ENCODE assay signal across 23 cellular contexts in genomic region chr20:35756404-35756803, GRCh38. TPM values are rescaled to one million over a fixed set of nuclear protein-coding genes. Genes with fewer than 3 reads are reported as not detected.
DNase-seq lines count a peak whose midpoint lies in the region; ATAC-seq, FAIRE-seq and TF ChIP-seq lines count a peak whose summit lies in the region.
"Had no signal": no experiment of that assay in that cellular context is flagged by ENCODE, and none has a peak within 500 bp of the region (broad histone marks: within the 10 kb centered on the region; RNA-seq: fewer than 3 reads in every experiment).

No MANE protein-coding gene starts in this region.

- H2AFZ ChIP-seq in HepG2 (ENCODE audit: low read length), result no peak overlapping the region
- H2AFZ ChIP-seq: GM23338 had no signal

- CTCF ChIA-PET in HepG2 (lab: Yijun Ruan, JAX; ENCODE audit: low intra/inter-chr PET ratio, low total read pairs), result no interaction called here

- FAIRE-seq in HepG2 (lab: Jason Lieb, UNC), result no peak
- FAIRE-seq: A204.1, D721Med, GM12878, GM18507 had no signal

- DNase-seq in HepG2 (ENCODE audit: low spot score) (no peak), right lobe of liver (no peak), mesenteric fat pad (ENCODE audit: low spot score) (peak; percentile 6), upper lobe of left lung (no peak)
- DNase-seq in activated CD4-positive, alpha-beta T cell treated with anti-CD3 and anti-CD28 coated beads, Interleukin-2, amount 10 ng/mL, durations not matched to agents 24 days and 14 days, result no peak
- DNase-seq: CD4-positive, alpha-beta T cell; CD8-positive, alpha-beta memory T cell; DMS 273 treated with DMSO at 0.1 percent for 48 hours; DMS79; EL; GDM1; H9; HFFc6 had no signal

- H3K36me3 Mint-ChIP-seq in activated CD4-positive, alpha-beta T cell treated with anti-CD3 and anti-CD28 coated beads, Interleukin-2, amount 10 ng/mL, durations not matched to agents 24 days and 14 days (ENCODE audit: low read depth), result no peaks in the 10 kb centered on the region
- H3K36me3 Mint-ChIP-seq: CD8-positive, alpha-beta memory T cell had no signal

- H3K27me3 ChIP-seq in HepG2 (ENCODE audit: control insufficient read depth in 1 of 2, insufficient read depth in 2 of 2, low read length in 2 of 2) (peaks cover 0 to 17% of the 10 kb centered on the region in 2 experiments; a peak in 1 of 5 replicates), right lobe of liver (no peaks in the 10 kb centered on the region), upper lobe of left lung (no peaks in the 10 kb centered on the region)
- H3K27me3 ChIP-seq: BLaER1 had no signal

- H3K79me2 ChIP-seq in HepG2 (ENCODE audit: insufficient read depth, low read length), result no peaks in the 10 kb centered on the region

- no peaks in the 10 kb centered on the region for H4K20me1 ChIP-seq in HepG2 (ENCODE audit: insufficient read depth, low read length)
- H4K20me1 ChIP-seq: BLaER1 had no signal

- WGBS in HepG2 (ENCODE audit: low lambda C conversion rate), result 65% methylated on average over 4 of the region's 4 CpGs
- WGBS in right lobe of liver (ENCODE audit: insufficient coverage, low coverage, low lambda C conversion rate, missing lambda C conversion rate), result 91% methylated on average over 4 of the region's 4 CpGs
- WGBS in upper lobe of left lung, 2 donors, result 88 to 93% methylated on average over 4 of the region's 4 CpGs

- H3K9me3 ChIP-seq in HepG2 (ENCODE audit: low read length), result no peaks in the 10 kb centered on the region
- no peaks in the 10 kb centered on the region for H3K9me3 ChIP-seq in right lobe of liver
- no peaks in the 10 kb centered on the region for H3K9me3 ChIP-seq in upper lobe of left lung
- H3K9me3 ChIP-seq: BLaER1 had no signal

- intact Hi-C loops in HepG2 (cut with micrococcal nuclease; ENCODE audit: unreplicated experiment), result no loop called here
- intact Hi-C loops in right lobe of liver (cut with DNase I), result no loop called here
- intact Hi-C loops in activated CD4-positive, alpha-beta T cell treated with anti-CD3 and anti-CD28 coated beads, Interleukin-2, amount 10 ng/mL, durations not matched to agents 24 days and 14 days (cut with micrococcal nuclease), result no loop called here

- no peak overlapping the region for H3K4me3 ChIP-seq in HepG2 (replicated peaks in 1 of 3; ENCODE audit: insufficient read depth in 1 of 3, low read depth in 2 of 3, low read length in 3 of 3)
- H3K4me3 ChIP-seq in right lobe of liver, result no peak overlapping the region
- H3K4me3 ChIP-seq in upper lobe of left lung, result no peak overlapping the region
- H3K4me3 ChIP-seq: BLaER1, GM12878, GM23338 had no signal

- POLR2A ChIA-PET in HepG2 (lab: Yijun Ruan, JAX), result interaction anchor here (1.1 to 3.2 kb wide), 3 partner anchors 13 to 15 kb away, joined by 3 to 29 read pairs (median 6); partner anchors contain the start of genes PHF20 and RBM39

- H3K9ac ChIP-seq in HepG2 (ENCODE audit: insufficient read depth, low read depth, low read length), result no peak overlapping the region
- H3K9ac ChIP-seq: BLaER1 had no signal

- in situ Hi-C loops in HepG2 (cut with HindIII; ENCODE audit: extremely low pct_ligation_motif_present, low pct_unique_long_range_greater_than_20kb), result no loop called here

- TF ChIP-seq CTCF in HepG2 (CRISPR knock-in tag; IDR thresholded peaks at IDR 0.05), result no peak
- TF ChIP-seq CTCF in right lobe of liver (IDR thresholded peaks at IDR 0.05), result no peak
- TF ChIP-seq CTCF in upper lobe of left lung (IDR thresholded peaks at IDR 0.05), result no peak

- H3K9me3 Mint-ChIP-seq in activated CD4-positive, alpha-beta T cell treated with anti-CD3 and anti-CD28 coated beads, Interleukin-2, amount 10 ng/mL, durations not matched to agents 24 days and 14 days, result no peaks in the 10 kb centered on the region
- H3K9me3 Mint-ChIP-seq: CD4-positive, alpha-beta T cell; CD8-positive, alpha-beta memory T cell; GM23338; H9; HFFc6 had no signal

- TF ChIP-seq EP300 in HepG2 (IDR thresholded peaks at IDR 0.05; ENCODE audit: low read depth in 2 of 2, low read length in 2 of 2), result no peak
- TF ChIP-seq EP300 in HepG2 (CRISPR knock-in tag; IDR thresholded peaks at IDR 0.05; ENCODE audit: borderline replicate concordance), result no peak
- TF ChIP-seq EP300 in upper lobe of left lung (IDR thresholded peaks at IDR 0.05), result no peak

- no peak for TF ChIP-seq POLR2A in HepG2 (IDR thresholded peaks at IDR 0.05; ENCODE audit: insufficient read depth in 1 of 2, low read depth in 2 of 2, low read length in 2 of 2)
- TF ChIP-seq POLR2A in right lobe of liver (IDR thresholded peaks at IDR 0.05), result no peak
- no peak for TF ChIP-seq POLR2A in upper lobe of left lung (IDR thresholded peaks at IDR 0.05)

- peaks cover 9% of the 10 kb centered on the region for H3K27me3 Mint-ChIP-seq in activated CD4-positive, alpha-beta T cell treated with anti-CD3 and anti-CD28 coated beads, Interleukin-2, amount 10 ng/mL, durations not matched to agents 24 days and 14 days
- H3K27me3 Mint-ChIP-seq: B cell; CD4-positive, alpha-beta T cell; CD8-positive, alpha-beta memory T cell had no signal

- TF ChIP-seq RAD21 in HepG2 (CRISPR knock-in tag; IDR thresholded peaks at IDR 0.05), result no peak

- H3K27ac ChIP-seq in HepG2 (ENCODE audit: extremely low read length, insufficient read depth, low read length) (no peak overlapping the region), right lobe of liver (no peak overlapping the region), upper lobe of left lung (no peak overlapping the region)
- H3K27ac ChIP-seq: 22Rv1, BLaER1, C4-2B had no signal

- no peak overlapping the region for H3K27ac Mint-ChIP-seq in activated CD4-positive, alpha-beta T cell treated with anti-CD3 and anti-CD28 coated beads, Interleukin-2, amount 10 ng/mL, durations not matched to agents 24 days and 14 days
- H3K27ac Mint-ChIP-seq: B cell; CD4-positive, alpha-beta T cell; GM23338; H9 had no signal

- no peak overlapping the region for H3K4me2 ChIP-seq in HepG2 (ENCODE audit: low read depth, low read length)
- H3K4me2 ChIP-seq: BLaER1, GM23338 had no signal

- ATAC-seq in HepG2, result no peak
- no peak for ATAC-seq in right lobe of liver
- ATAC-seq in GM18502 (IDR thresholded peaks at IDR 0.05; ENCODE audit: poor library complexity, unreplicated experiment), result no peak
- no peak for ATAC-seq in upper lobe of left lung (ENCODE audit: low FRiP score in 2 of 2)

- peaks cover 2% of the 10 kb centered on the region for H3K4me1 Mint-ChIP-seq in activated CD4-positive, alpha-beta T cell treated with anti-CD3 and anti-CD28 coated beads, Interleukin-2, amount 10 ng/mL, durations not matched to agents 24 days and 14 days
- H3K4me1 Mint-ChIP-seq: B cell, GM23338 had no signal

- no TSS peak for BruUV-seq in HepG2 (replicated peaks; lab: Mats Ljungman, UMichigan)

- peaks cover 16% of the 10 kb centered on the region for H3K4me1 ChIP-seq in HepG2 (ENCODE audit: insufficient read depth, low read length)
- no peaks in the 10 kb centered on the region for H3K4me1 ChIP-seq in right lobe of liver
- no peaks in the 10 kb centered on the region for H3K4me1 ChIP-seq in upper lobe of left lung

- no peak overlapping the region for H3K4me3 Mint-ChIP-seq in activated CD4-positive, alpha-beta T cell treated with anti-CD3 and anti-CD28 coated beads, Interleukin-2, amount 10 ng/mL, durations not matched to agents 24 days and 14 days
- H3K4me3 Mint-ChIP-seq: B cell; CD4-positive, alpha-beta T cell; CD8-positive, alpha-beta memory T cell; GM23338; H9 had no signal

- H3K36me3 ChIP-seq in HepG2 (replicated peaks in 1 of 2; ENCODE audit: control insufficient read depth in 1 of 2, insufficient read depth in 2 of 2, low read length in 2 of 2), result no peaks in the 10 kb centered on the region
- no peaks in the 10 kb centered on the region for H3K36me3 ChIP-seq in right lobe of liver
- no peaks in the 10 kb centered on the region for H3K36me3 ChIP-seq in upper lobe of left lung
- H3K36me3 ChIP-seq: BLaER1 had no signal

RNA-seq across cellular contexts. Expression of gene RBM39, which starts 14.3 kb away (rescaled TPM):
- total RNA-seq in HepG2 (2016; rRNA removed; fragmentation: Illumina TruSeq; extraction: Trizol) (431 and 788 TPM in 2 replicates), right lobe of liver (100 to 1,000 TPM in 5 of 6 experiments, 10 to 100 TPM in 1; 86.4 to 166 (median 120) TPM), mesenteric fat pad (269 TPM), upper lobe of left lung (100 to 1,000 TPM; 220 to 925 (median 266) TPM)
- 862 and 1,011 TPM in 2 replicates for total RNA-seq in HepG2 (2016; cell fraction: cytosol; rRNA removed; fragmentation: Illumina TruSeq; extraction: Trizol; ENCODE audit: low read depth)
- 445 and 791 TPM in 2 replicates for total RNA-seq in HepG2 (2016; cell fraction: insoluble cytoplasmic fraction; rRNA removed; fragmentation: Illumina TruSeq; extraction: Trizol)
- total RNA-seq in HepG2 (2016; cell fraction: membrane; rRNA removed; fragmentation: Illumina TruSeq; extraction: Trizol), result 352 and 417 TPM in 2 replicates
- 1,469 and 1,561 TPM in 2 replicates for total RNA-seq in HepG2 (2016; cell fraction: nucleus; rRNA removed; fragmentation: Illumina TruSeq; extraction: Trizol)
- 859 and 920 TPM in 2 replicates for polyA plus RNA-seq in HepG2 (2011; rRNA removed)
- polyA plus RNA-seq in HepG2 (2011; cell fraction: cytosol; rRNA removed), result 89.0 and 133 TPM in 2 replicates
- 3,125 and 3,321 TPM in 2 replicates for polyA plus RNA-seq in HepG2 (2011; cell fraction: nucleus; rRNA removed)
- 867 and 961 TPM in 2 replicates for polyA plus RNA-seq in HepG2 (2012)
- 47.3 and 51.7 TPM in 2 replicates for polyA plus RNA-seq in HepG2 (2016; cell fraction: cytosol; fragmentation: Illumina TruSeq; extraction: Trizol; ENCODE audit: low read depth)
- 339 and 360 TPM in 2 replicates for polyA plus RNA-seq in HepG2 (2016; cell fraction: insoluble cytoplasmic fraction; fragmentation: Illumina TruSeq; extraction: Trizol; ENCODE audit: low read depth)
- polyA plus RNA-seq in HepG2 (2016; cell fraction: membrane; fragmentation: Illumina TruSeq; extraction: Trizol; ENCODE audit: low read depth), result 79.3 and 86.7 TPM in 2 replicates
- polyA plus RNA-seq in HepG2 (2016; cell fraction: nucleus; fragmentation: Illumina TruSeq; extraction: Trizol; ENCODE audit: insufficient read depth, low read depth), result 2,644 and 2,668 TPM in 2 replicates
- 166 and 263 TPM in 2 replicates for polyA minus RNA-seq in HepG2 (2011; rRNA and poly(A)+ RNA removed; ENCODE audit: low replicate concordance)
- 91.3 and 98.3 TPM in 2 replicates for polyA minus RNA-seq in HepG2 (2011; cell fraction: cytosol; rRNA and poly(A)+ RNA removed)
- 2,261 and 2,868 TPM in 2 replicates for polyA minus RNA-seq in HepG2 (2011; cell fraction: nucleus; rRNA and poly(A)+ RNA removed)
- 352 and 354 TPM in 2 replicates for total RNA-seq in activated CD4-positive, alpha-beta T cell treated with anti-CD3 and anti-CD28 coated beads, Interleukin-2, amount 10 ng/mL, durations not matched to agents 24 days and 14 days

RNA-seq across cellular contexts. Expression of gene PHF20, which starts 15.4 kb away (rescaled TPM):
- 34.1 and 43.3 TPM in 2 replicates for total RNA-seq in HepG2 (2016; rRNA removed; fragmentation: Illumina TruSeq; extraction: Trizol)
- 56.7 and 61.5 TPM in 2 replicates for total RNA-seq in HepG2 (2016; cell fraction: cytosol; rRNA removed; fragmentation: Illumina TruSeq; extraction: Trizol; ENCODE audit: low read depth)
- 35.4 and 40.8 TPM in 2 replicates for total RNA-seq in HepG2 (2016; cell fraction: insoluble cytoplasmic fraction; rRNA removed; fragmentation: Illumina TruSeq; extraction: Trizol)
- total RNA-seq in HepG2 (2016; cell fraction: membrane; rRNA removed; fragmentation: Illumina TruSeq; extraction: Trizol), result 47.8 and 49.1 TPM in 2 replicates
- 37.0 and 43.8 TPM in 2 replicates for total RNA-seq in HepG2 (2016; cell fraction: nucleus; rRNA removed; fragmentation: Illumina TruSeq; extraction: Trizol)
- 18.5 and 22.8 TPM in 2 replicates for polyA plus RNA-seq in HepG2 (2011; rRNA removed)
- 21.6 and 23.5 TPM in 2 replicates for polyA plus RNA-seq in HepG2 (2011; cell fraction: cytosol; rRNA removed)
- polyA plus RNA-seq in HepG2 (2011; cell fraction: nucleus; rRNA removed), result 14.7 and 18.5 TPM in 2 replicates
- 36.8 and 41.9 TPM in 2 replicates for polyA plus RNA-seq in HepG2 (2012)
- 22.9 and 31.3 TPM in 2 replicates for polyA plus RNA-seq in HepG2 (2016; cell fraction: cytosol; fragmentation: Illumina TruSeq; extraction: Trizol; ENCODE audit: low read depth)
- 32.6 and 36.2 TPM in 2 replicates for polyA plus RNA-seq in HepG2 (2016; cell fraction: insoluble cytoplasmic fraction; fragmentation: Illumina TruSeq; extraction: Trizol; ENCODE audit: low read depth)
- polyA plus RNA-seq in HepG2 (2016; cell fraction: membrane; fragmentation: Illumina TruSeq; extraction: Trizol; ENCODE audit: low read depth), result 22.4 and 30.8 TPM in 2 replicates
- polyA plus RNA-seq in HepG2 (2016; cell fraction: nucleus; fragmentation: Illumina TruSeq; extraction: Trizol; ENCODE audit: insufficient read depth, low read depth), result 23.9 and 28.8 TPM in 2 replicates
- 44.9 and 77.1 TPM in 2 replicates for polyA minus RNA-seq in HepG2 (2011; rRNA and poly(A)+ RNA removed; ENCODE audit: low replicate concordance)
- polyA minus RNA-seq in HepG2 (2011; cell fraction: cytosol; rRNA and poly(A)+ RNA removed), result 19.8 and 22.3 TPM in 2 replicates
- 53.6 and 69.2 TPM in 2 replicates for polyA minus RNA-seq in HepG2 (2011; cell fraction: nucleus; rRNA and poly(A)+ RNA removed)
- 10 to 100 TPM in 5 of 6 experiments, 1 to 10 TPM in 1; 9.3 to 16.7 (median 14.5) TPM for total RNA-seq in right lobe of liver
- total RNA-seq in mesenteric fat pad, result 59.8 TPM
- total RNA-seq in upper lobe of left lung, result 10 to 100 TPM; 29.9 to 65.9 (median 42.5) TPM
- 53.8 and 62.9 TPM in 2 replicates for total RNA-seq in activated CD4-positive, alpha-beta T cell treated with anti-CD3 and anti-CD28 coated beads, Interleukin-2, amount 10 ng/mL, durations not matched to agents 24 days and 14 days

RNA-seq across cellular contexts. Expression of gene ROMO1, which starts 57.2 kb away (rescaled TPM):
- total RNA-seq in HepG2 (2016; rRNA removed; fragmentation: Illumina TruSeq; extraction: Trizol) (636 and 726 TPM in 2 replicates), right lobe of liver (100 to 1,000 TPM in 2 of 6 experiments, 10 to 100 TPM in 4; 70.4 to 209 (median 84.8) TPM), mesenteric fat pad (141 TPM), upper lobe of left lung (100 to 1,000 TPM; 105 to 213 (median 134) TPM)
- 328 and 530 TPM in 2 replicates for total RNA-seq in HepG2 (2016; cell fraction: cytosol; rRNA removed; fragmentation: Illumina TruSeq; extraction: Trizol; ENCODE audit: low read depth)
- 687 and 846 TPM in 2 replicates for total RNA-seq in HepG2 (2016; cell fraction: insoluble cytoplasmic fraction; rRNA removed; fragmentation: Illumina TruSeq; extraction: Trizol)
- total RNA-seq in HepG2 (2016; cell fraction: membrane; rRNA removed; fragmentation: Illumina TruSeq; extraction: Trizol), result 460 and 632 TPM in 2 replicates
- 223 and 226 TPM in 2 replicates for total RNA-seq in HepG2 (2016; cell fraction: nucleus; rRNA removed; fragmentation: Illumina TruSeq; extraction: Trizol)
- polyA plus RNA-seq in HepG2 (2011; rRNA removed), result 688 and 755 TPM in 2 replicates
- polyA plus RNA-seq in HepG2 (2011; cell fraction: cytosol; rRNA removed), result 1,254 and 1,646 TPM in 2 replicates
- 503 and 546 TPM in 2 replicates for polyA plus RNA-seq in HepG2 (2011; cell fraction: nucleus; rRNA removed)
- polyA plus RNA-seq in HepG2 (2012), result 282 and 451 TPM in 2 replicates
- 292 and 453 TPM in 2 replicates for polyA plus RNA-seq in HepG2 (2016; cell fraction: cytosol; fragmentation: Illumina TruSeq; extraction: Trizol; ENCODE audit: low read depth)
- polyA plus RNA-seq in HepG2 (2016; cell fraction: insoluble cytoplasmic fraction; fragmentation: Illumina TruSeq; extraction: Trizol; ENCODE audit: low read depth), result 479 and 541 TPM in 2 replicates
- polyA plus RNA-seq in HepG2 (2016; cell fraction: membrane; fragmentation: Illumina TruSeq; extraction: Trizol; ENCODE audit: low read depth), result 317 and 387 TPM in 2 replicates
- polyA plus RNA-seq in HepG2 (2016; cell fraction: nucleus; fragmentation: Illumina TruSeq; extraction: Trizol; ENCODE audit: insufficient read depth, low read depth), result 282 and 344 TPM in 2 replicates
- polyA minus RNA-seq in HepG2 (2011; rRNA and poly(A)+ RNA removed; ENCODE audit: low replicate concordance), result 60.0 and 169 TPM in 2 replicates
- 79.8 and 108 TPM in 2 replicates for polyA minus RNA-seq in HepG2 (2011; cell fraction: cytosol; rRNA and poly(A)+ RNA removed)
- 30.8 and 37.7 TPM in 2 replicates for polyA minus RNA-seq in HepG2 (2011; cell fraction: nucleus; rRNA and poly(A)+ RNA removed)
- 82.3 and 94.9 TPM in 2 replicates for total RNA-seq in activated CD4-positive, alpha-beta T cell treated with anti-CD3 and anti-CD28 coated beads, Interleukin-2, amount 10 ng/mL, durations not matched to agents 24 days and 14 days

RNA-seq across cellular contexts. Expression of gene NFS1, which starts 57.3 kb away (rescaled TPM):
- total RNA-seq in HepG2 (2016; rRNA removed; fragmentation: Illumina TruSeq; extraction: Trizol) (88.1 and 94.4 TPM in 2 replicates), right lobe of liver (10 to 100 TPM; 30.9 to 63.7 (median 44.3) TPM), mesenteric fat pad (23.5 TPM), upper lobe of left lung (10 to 100 TPM; 16.2 to 90.1 (median 22.6) TPM)
- total RNA-seq in HepG2 (2016; cell fraction: cytosol; rRNA removed; fragmentation: Illumina TruSeq; extraction: Trizol; ENCODE audit: low read depth), result 7.6 and 8.7 TPM in 2 replicates
- total RNA-seq in HepG2 (2016; cell fraction: insoluble cytoplasmic fraction; rRNA removed; fragmentation: Illumina TruSeq; extraction: Trizol), result 82.1 and 92.4 TPM in 2 replicates
- total RNA-seq in HepG2 (2016; cell fraction: membrane; rRNA removed; fragmentation: Illumina TruSeq; extraction: Trizol), result 25.4 and 28.4 TPM in 2 replicates
- total RNA-seq in HepG2 (2016; cell fraction: nucleus; rRNA removed; fragmentation: Illumina TruSeq; extraction: Trizol), result 45.9 and 47.9 TPM in 2 replicates
- polyA plus RNA-seq in HepG2 (2011; rRNA removed), result 61.8 and 65.9 TPM in 2 replicates
- polyA plus RNA-seq in HepG2 (2011; cell fraction: cytosol; rRNA removed), result 56.2 and 69.5 TPM in 2 replicates
- polyA plus RNA-seq in HepG2 (2011; cell fraction: nucleus; rRNA removed), result 70.7 and 72.8 TPM in 2 replicates
- polyA plus RNA-seq in HepG2 (2012), result 36.7 and 39.1 TPM in 2 replicates
- polyA plus RNA-seq in HepG2 (2016; cell fraction: cytosol; fragmentation: Illumina TruSeq; extraction: Trizol; ENCODE audit: low read depth), result 6.5 and 6.6 TPM in 2 replicates
- polyA plus RNA-seq in HepG2 (2016; cell fraction: insoluble cytoplasmic fraction; fragmentation: Illumina TruSeq; extraction: Trizol; ENCODE audit: low read depth), result 86.7 and 90.3 TPM in 2 replicates
- polyA plus RNA-seq in HepG2 (2016; cell fraction: membrane; fragmentation: Illumina TruSeq; extraction: Trizol; ENCODE audit: low read depth), result 16.6 and 16.9 TPM in 2 replicates
- 69.1 and 70.6 TPM in 2 replicates for polyA plus RNA-seq in HepG2 (2016; cell fraction: nucleus; fragmentation: Illumina TruSeq; extraction: Trizol; ENCODE audit: insufficient read depth, low read depth)
- 67.9 and 114 TPM in 2 replicates for polyA minus RNA-seq in HepG2 (2011; rRNA and poly(A)+ RNA removed; ENCODE audit: low replicate concordance)
- polyA minus RNA-seq in HepG2 (2011; cell fraction: cytosol; rRNA and poly(A)+ RNA removed), result 23.0 and 27.1 TPM in 2 replicates
- 20.9 and 23.7 TPM in 2 replicates for polyA minus RNA-seq in HepG2 (2011; cell fraction: nucleus; rRNA and poly(A)+ RNA removed)
- total RNA-seq in activated CD4-positive, alpha-beta T cell treated with anti-CD3 and anti-CD28 coated beads, Interleukin-2, amount 10 ng/mL, durations not matched to agents 24 days and 14 days, result 41.3 and 42.8 TPM in 2 replicates
